20 cellular contexts compared by ENCODE assay signal in the genomic region with DNA sequence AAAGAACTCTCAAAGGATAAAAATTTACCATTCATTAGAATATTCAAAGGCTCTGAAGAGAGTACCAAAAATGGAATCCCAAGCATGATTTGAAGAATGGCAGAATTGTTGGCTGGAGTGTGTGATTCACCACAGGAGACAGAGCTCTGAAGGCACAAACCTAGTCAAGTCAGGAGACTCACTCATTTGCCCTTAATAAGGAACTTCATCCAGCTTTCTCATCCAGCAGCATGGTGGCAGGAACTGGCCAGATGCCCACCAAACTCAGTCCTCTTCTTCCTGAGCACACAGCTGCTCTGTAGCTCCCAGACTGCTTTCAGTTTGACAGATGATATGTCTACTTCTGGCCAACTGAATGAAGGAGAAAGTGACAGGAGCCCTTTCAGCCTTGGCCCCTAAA. TPM values are rescaled to one million over a fixed set of nuclear protein-coding genes. Genes with fewer than 3 reads are reported as not detected.
DNase-seq lines count a peak whose midpoint lies in the region; TF ChIP-seq lines count a peak whose summit lies in the region.
"Had no signal": no experiment of that assay in that cellular context is flagged by ENCODE, and none has a peak within 500 bp of the region (broad histone marks: within the 10 kb centered on the region; RNA-seq: fewer than 3 reads in every experiment).

No MANE protein-coding gene starts in this region.

- no peak overlapping the region for H3K27ac ChIP-seq in suprapubic skin
- H3K27ac ChIP-seq: 22Rv1, HL-60, PC-9 had no signal

- TF ChIP-seq EP300 in suprapubic skin (IDR thresholded peaks at IDR 0.05): no peak

- no peaks in the 10 kb centered on the region for H3K27me3 ChIP-seq in suprapubic skin

- TF ChIP-seq POLR2A in suprapubic skin (IDR thresholded peaks at IDR 0.05): no peak

- H3K4me3 ChIP-seq in choroid plexus epithelial cell (ENCODE audit: low read depth, low read length): no peak overlapping the region
- no peak overlapping the region for H3K4me3 ChIP-seq in suprapubic skin
- H3K4me3 ChIP-seq: mucosa of descending colon, PC-9 had no signal

- no peaks in the 10 kb centered on the region for H3K4me1 ChIP-seq in suprapubic skin

- no peaks in the 10 kb centered on the region for H3K36me3 ChIP-seq in suprapubic skin

- no peaks in the 10 kb centered on the region for H3K9me3 ChIP-seq in suprapubic skin
- H3K9me3 ChIP-seq: mucosa of descending colon had no signal

- TF ChIP-seq CTCF in choroid plexus epithelial cell (conservative IDR thresholded peaks at IDR 0.05; ENCODE audit: low read depth, low read length): no peak
- TF ChIP-seq CTCF in suprapubic skin (IDR thresholded peaks at IDR 0.05): no peak

- DNase-seq in DMS53 (lab: John Stamatoyannopoulos, UW): peak; percentile 11
- no peak for DNase-seq in DMS53 treated with DMSO at 0.1 percent for 48 hours (lab: John Stamatoyannopoulos, UW; ENCODE audit: unreplicated experiment)
- peak; percentile 90 to 97 for DNase-seq in NCI-H446 (lab: John Stamatoyannopoulos, UW)
- DNase-seq in choroid plexus epithelial cell (ENCODE audit: low read depth): peak; percentile 66
- DNase-seq in renal cortical epithelial cell (ENCODE audit: low read depth): peak; percentile 22
- no peak for DNase-seq in suprapubic skin (ENCODE audit: low spot score in 2 of 2)
- DNase-seq in kidney glomerular epithelial cell (lab: John Stamatoyannopoulos, UW): no peak
- no peak for DNase-seq in AML-193 (lab: John Stamatoyannopoulos, UW)
- DNase-seq: CD4-positive, alpha-beta memory T cell; cortex of kidney; Kasumi-1; kidney; mucosa of descending colon; NCI-H146; NCI-H510A treated with DMSO at 0.1 percent for 48 hours; PC-9; stimulated activated CD4-positive, alpha-beta T cell treated with anti-CD3 and anti-CD28 coated beads, Interleukin-4, amount 100 ng/mL, for 4 hours; T-cell had no signal

RNA-seq across cellular contexts. Expression of gene HEG1, which starts 16.5 kb away (rescaled TPM):
- total RNA-seq in renal cortical epithelial cell (18.1 and 97.1 TPM in 2 replicates), suprapubic skin (10 to 100 TPM; 13.9 to 30.8 (median 26.5) TPM)

Comparison
In these comparisons a context has a peak if more than half of its experiments do, and no peak if none do; other contexts are left out.
1. DNase-seq: peak in DMS53 (single experiment), NCI-H446 (2 of 2), choroid plexus epithelial cell (single experiment) and renal cortical epithelial cell (single experiment); none in DMS53 treated with DMSO at 0.1 percent for 48 hours (single experiment), suprapubic skin (0 of 2), kidney glomerular epithelial cell (single experiment) and AML-193 (0 of 2).